ENCODE assay signal across 8 cellular contexts in genomic region chr7:32942783-32943653, GRCh38. TPM values are rescaled to one million over a fixed set of nuclear protein-coding genes. Genes with fewer than 3 reads are reported as not detected.
DNase-seq lines count a peak whose midpoint lies in the region; ATAC-seq and TF ChIP-seq lines count a peak whose summit lies in the region.

No MANE protein-coding gene starts in this region.

- intact Hi-C loops in right cardiac atrium (cut with DNase I) (loop anchor here in 2 of 4 donors (5.0 to 10.0 kb wide), 3 partner anchors 96 to 162 kb away; partner anchors contain the start of gene RP9 (in 1 of the 2)), vagina (cut with DNase I) (loop anchor here (1.0 kb wide), 1 partner anchor 52 kb away; the partner anchor contains the start of gene KBTBD2)

- H3K27me3 ChIP-seq in right cardiac atrium (ENCODE audit: control insufficient read depth, insufficient read depth) (no peaks in the 10 kb centered on the region), vagina (no peaks in the 10 kb centered on the region)

- WGBS in right cardiac atrium = under 1% methylated on average over 70 of the region's 70 CpGs

- H3K9me3 Mint-ChIP-seq in T-helper 1 cell treated with Interleukin-12 subunit alpha and Interleukin-12 subunit beta and Interleukin-4 antibody, amounts not matched to agents 30 μg/mL and 1 μg/mL, for 36 hours = peaks cover 15% of the 10 kb centered on the region

- H3K4me3 ChIP-seq in NB4 (ENCODE audit: low read depth, low read length) (peak overlapping the region; percentile 87), right cardiac atrium (ENCODE audit: low read length) (peak overlapping the region; percentile 62), vagina (peak overlapping the region; percentile 82 to 90)

- H3K4me1 ChIP-seq in right cardiac atrium (ENCODE audit: control insufficient read depth, insufficient read depth, low read length) = no peaks in the 10 kb centered on the region
- H3K4me1 ChIP-seq in vagina = peaks cover 41% of the 10 kb centered on the region

- H3K9me3 ChIP-seq in right cardiac atrium (ENCODE audit: control insufficient read depth, low read length) (no peaks in the 10 kb centered on the region), vagina (no peaks in the 10 kb centered on the region)

- no peaks in the 10 kb centered on the region for H3K36me3 ChIP-seq in vagina

- H3K27me3 Mint-ChIP-seq in T-helper 1 cell treated with Interleukin-12 subunit alpha and Interleukin-12 subunit beta and Interleukin-4 antibody, amounts not matched to agents 30 μg/mL and 1 μg/mL, for 36 hours (ENCODE audit: low read depth) = peaks cover 18% of the 10 kb centered on the region

- ATAC-seq in HG02571 (IDR thresholded peaks at IDR 0.05; ENCODE audit: unreplicated experiment) = peak; percentile 86
- ATAC-seq in right cardiac atrium = peak; percentile 97

- peaks cover 8% of the 10 kb centered on the region for H3K36me3 Mint-ChIP-seq in T-helper 1 cell treated with Interleukin-12 subunit alpha and Interleukin-12 subunit beta and Interleukin-4 antibody, amounts not matched to agents 30 μg/mL and 1 μg/mL, for 36 hours (ENCODE audit: low read depth)

- H3K4me3 Mint-ChIP-seq in T-helper 1 cell treated with Interleukin-12 subunit alpha and Interleukin-12 subunit beta and Interleukin-4 antibody, amounts not matched to agents 30 μg/mL and 1 μg/mL, for 36 hours = peak overlapping the region; percentile 95

- TF ChIP-seq POLR2A in NB4 (IDR thresholded peaks at IDR 0.05; ENCODE audit: extremely low read depth, insufficient read length) = peak; percentile 35
- peak in 1 of 2 donors; percentile 37 for TF ChIP-seq POLR2A in vagina (IDR thresholded peaks at IDR 0.05)

- H3K27ac ChIP-seq in right cardiac atrium (ENCODE audit: low read length) = peak overlapping the region; percentile 89
- peak overlapping the region; percentile 99 for H3K27ac ChIP-seq in vagina

- no peak overlapping the region for H3K27ac Mint-ChIP-seq in T-helper 1 cell treated with Interleukin-12 subunit alpha and Interleukin-12 subunit beta and Interleukin-4 antibody, amounts not matched to agents 30 μg/mL and 1 μg/mL, for 36 hours

- H3K4me1 Mint-ChIP-seq in T-helper 1 cell treated with Interleukin-12 subunit alpha and Interleukin-12 subunit beta and Interleukin-4 antibody, amounts not matched to agents 30 μg/mL and 1 μg/mL, for 36 hours (ENCODE audit: low read depth) = peaks cover 18% of the 10 kb centered on the region

- DNase-seq in NB4 (ENCODE audit: low read depth) (peak; percentile 92), anterior cingulate cortex (lab: John Stamatoyannopoulos, UW) (peak in 56 of 58 donors; percentile 20 to 83 (median 70)), right cardiac atrium (peak; percentile 84 to 93 (median 93)), putamen (ENCODE audit: low spot score) (peak; percentile 85), vagina (ENCODE audit: extremely low spot score in 2 of 2) (no peak)

- peak; percentile 77 for TF ChIP-seq CTCF in GM12874 (IDR thresholded peaks at IDR 0.05; ENCODE audit: insufficient read depth, low read depth, low read length)
- peak; percentile 58 for TF ChIP-seq CTCF in NB4 (IDR thresholded peaks at IDR 0.05; ENCODE audit: low read depth, low read length)
- peak in 2 of 3 experiments; percentile 16 to 51 for TF ChIP-seq CTCF in vagina (IDR thresholded peaks at IDR 0.05)

RNA-seq across cellular contexts. Expression of gene FKBP9, which starts 14.2 kb away (rescaled TPM):
- 100 to 1,000 TPM; 115 to 121 (median 117) TPM for total RNA-seq in right cardiac atrium
- polyA plus RNA-seq in right cardiac atrium = 65.6 TPM
- 113 TPM for total RNA-seq in vagina

RNA-seq across cellular contexts. Expression of gene KBTBD2, which starts 51.5 kb away (rescaled TPM):
- 10 to 100 TPM; 19.8 to 23.0 (median 22.0) TPM for total RNA-seq in right cardiac atrium
- polyA plus RNA-seq in right cardiac atrium = 12.9 TPM
- 30.0 TPM for total RNA-seq in vagina

Comparison
In these comparisons a context has a peak if more than half of its experiments do, and no peak if none do; other contexts are left out.
1. DNase-seq: peak in NB4 (single experiment), anterior cingulate cortex (56 of 58), right cardiac atrium (3 of 3) and putamen (single experiment); none in vagina (0 of 2).
2. Peak in every context shown above with its lines, with median percentiles within 50 percentile points of each other: CTCF ChIP-seq and H3K4me3 ChIP-seq.